ENCODE assay signal across 8 cellular contexts in genomic region chr12:44876554-44877275, GRCh38. TPM values are rescaled to one million over a fixed set of nuclear protein-coding genes. Genes with fewer than 3 reads are reported as not detected.
DNase-seq lines count a peak whose midpoint lies in the region; ATAC-seq, FAIRE-seq and TF ChIP-seq lines count a peak whose summit lies in the region.

No MANE protein-coding gene starts in this region.

- H3K9ac ChIP-seq in endothelial cell of umbilical vein (replicated peaks; ENCODE audit: extremely low read depth, insufficient read depth, low read length) (no peak overlapping the region), stomach smooth muscle (ENCODE audit: low read length in 2 of 2) (no peak overlapping the region)

- no peaks in the 10 kb centered on the region for H3K9me3 ChIP-seq in AG04450 (ENCODE audit: control insufficient read depth, insufficient read depth, low read length)
- no peaks in the 10 kb centered on the region for H3K9me3 ChIP-seq in endothelial cell of umbilical vein (replicated peaks; ENCODE audit: control insufficient read depth, insufficient read depth, low read length)
- no peaks in the 10 kb centered on the region for H3K9me3 ChIP-seq in stomach smooth muscle (ENCODE audit: control insufficient read depth in 2 of 2, low read length in 2 of 2)

- ATAC-seq in GM19397 (IDR thresholded peaks at IDR 0.05; ENCODE audit: unreplicated experiment), result peak; percentile 53
- ATAC-seq in HG03108 (IDR thresholded peaks at IDR 0.05; ENCODE audit: unreplicated experiment), result no peak

- no peaks in the 10 kb centered on the region for H3K9me1 ChIP-seq in endothelial cell of umbilical vein (replicated peaks; ENCODE audit: control insufficient read depth, extremely low read depth, insufficient read depth, low read length)

- FAIRE-seq in endothelial cell of umbilical vein (lab: Jason Lieb, UNC), result no peak

- H3K27me3 ChIP-seq in AG04450 (ENCODE audit: control insufficient read depth, insufficient read depth, low read length), result peaks cover 22% of the 10 kb centered on the region
- peaks cover 27 to 44% of the 10 kb centered on the region in 2 experiments for H3K27me3 ChIP-seq in endothelial cell of umbilical vein (ENCODE audit: control insufficient read depth in 2 of 2, insufficient read depth in 2 of 2, low read length in 2 of 2)
- H3K27me3 ChIP-seq in stomach smooth muscle (ENCODE audit: control insufficient read depth in 1 of 2, insufficient read depth in 2 of 2, low read length in 2 of 2), result peaks cover 6 to 10% of the 10 kb centered on the region in 2 donors

- H3K4me1 ChIP-seq in endothelial cell of umbilical vein (ENCODE audit: control insufficient read depth, extremely low read depth, insufficient read depth, low read length) (peaks cover 11% of the 10 kb centered on the region), stomach smooth muscle (ENCODE audit: control insufficient read depth, insufficient read depth, low read length) (peaks cover 7% of the 10 kb centered on the region)

- peak overlapping the region; percentile 88 for H2AFZ ChIP-seq in endothelial cell of umbilical vein (ENCODE audit: low read depth, low read length)

- no peak for TF ChIP-seq POLR2A in endothelial cell of umbilical vein (IDR thresholded peaks at IDR 0.05; ENCODE audit: low read depth, low read length)

- CTCF ChIA-PET in AG04450 (lab: Charles Lee) (interaction anchor here (1.2 to 1.6 kb wide), 2 partner anchors 54 to 72 kb away, joined by 3 to 9 read pairs; no protein-coding TSS in a partner anchor), endothelial cell of umbilical vein (lab: Charles Lee) (interaction anchor here (1.1 to 2.5 kb wide), 3 partner anchors 9 to 101 kb away, joined by 3 to 8 read pairs (median 5); no protein-coding TSS in a partner anchor)

- no peak for DNase-seq in AG04450 (ENCODE audit: low read depth, low spot score)
- peak; percentile 56 for DNase-seq in NCI-H187 treated with DMSO at 0.1 percent for 48 hours (lab: John Stamatoyannopoulos, UW)
- peak; percentile 55 for DNase-seq in activated CD8-positive, alpha-beta memory T cell treated with anti-CD3 and anti-CD28 coated beads, Interleukin-2, amount 50 U/mL, for 4 hours
- DNase-seq in endothelial cell of umbilical vein (ENCODE audit: low read depth, low spot score), result no peak
- DNase-seq in myocyte (ENCODE audit: low read depth), result peak; percentile 30

- H3K4me2 ChIP-seq in endothelial cell of umbilical vein (ENCODE audit: insufficient read depth, low read length), result peak overlapping the region; percentile 90

- no peaks in the 10 kb centered on the region for H3K79me2 ChIP-seq in endothelial cell of umbilical vein (ENCODE audit: control insufficient read depth, insufficient read depth, low read length)

- BruUV-seq in endothelial cell of umbilical vein (replicated peaks; lab: Mats Ljungman, UMichigan), result no TSS peak

- TF ChIP-seq CTCF in AG04450 (IDR thresholded peaks at IDR 0.05; ENCODE audit: low read depth, low read length) (0 out of 2 replicates have a peak, but pooled peaks have one; percentile 3), endothelial cell of umbilical vein (IDR thresholded peaks at IDR 0.05; ENCODE audit: extremely low read depth in 1 of 2, insufficient read depth in 1 of 2, low read depth in 1 of 2, low read length in 2 of 2) (no peak)

- intact Hi-C loops in endothelial cell of umbilical vein (cut with micrococcal nuclease), result loop anchor here (1.0 kb wide), 1 partner anchor 20 kb away; no protein-coding TSS in a partner anchor

- peak overlapping the region; percentile 53 for H3K4me3 ChIP-seq in AG04450 (ENCODE audit: low read depth, low read length)
- H3K4me3 ChIP-seq in endothelial cell of umbilical vein (replicated peaks in 1 of 3; ENCODE audit: insufficient read depth in 1 of 3, low read depth in 1 of 3, low read length in 3 of 3), result peak overlapping the region; percentile 10 to 52 (median 35)
- H3K4me3 ChIP-seq in stomach smooth muscle (ENCODE audit: low read length in 2 of 2), result peak overlapping the region; percentile 68 to 78

- no peak overlapping the region for H3K27ac ChIP-seq in AG04450 (ENCODE audit: low read depth, low read length)
- no peak overlapping the region for H3K27ac ChIP-seq in endothelial cell of umbilical vein (ENCODE audit: insufficient read depth, low read depth, low read length)
- H3K27ac ChIP-seq in stomach smooth muscle (ENCODE audit: low read length), result no peak overlapping the region

- dilution Hi-C loops in endothelial cell of umbilical vein (cut with MboI; ENCODE audit: extremely low pct_ligation_motif_present, low sequenced_read_pairs), result no loop called here

- no peaks in the 10 kb centered on the region for H4K20me1 ChIP-seq in endothelial cell of umbilical vein (replicated peaks; ENCODE audit: control insufficient read depth, extremely low read depth, insufficient read depth, low read length)

- POLR2A ChIA-PET in AG04450 (lab: Yijun Ruan, JAX) (no interaction called here), endothelial cell of umbilical vein (lab: Charles Lee) (no interaction called here)

- H3K36me3 ChIP-seq in endothelial cell of umbilical vein (ENCODE audit: control insufficient read depth in 2 of 2, extremely low read depth in 1 of 2, insufficient read depth in 2 of 2, low read length in 2 of 2), result no peaks in the 10 kb centered on the region
- H3K36me3 ChIP-seq in stomach smooth muscle (ENCODE audit: control insufficient read depth in 2 of 2, insufficient read depth in 2 of 2, low read length in 2 of 2), result no peaks in the 10 kb centered on the region

TF ChIP-seq in endothelial cell of umbilical vein, 7 proteins besides CTCF, POLR2A, EP300 and RAD21:
- TF ChIP-seq JUN (IDR thresholded peaks at IDR 0.05; ENCODE audit: borderline replicate concordance, insufficient read depth, insufficient read length, low read depth) (no peak), GATA2 (IDR thresholded peaks at IDR 0.05; ENCODE audit: insufficient read depth, insufficient read length, low read depth, low read length) (no peak), EZH2 (IDR thresholded peaks at IDR 0.05; ENCODE audit: borderline replicate concordance, low read depth, low read length, severe bottlenecking) (no peak), MYC (IDR thresholded peaks at IDR 0.05; ENCODE audit: low read depth, low read length) (no peak), FOS (IDR thresholded peaks at IDR 0.05; ENCODE audit: borderline replicate concordance, insufficient read depth, low read length) (no peak), POLR2AphosphoS5 (IDR thresholded peaks at IDR 0.05; ENCODE audit: insufficient read depth, low read depth, low read length) (no peak), MAX (IDR thresholded peaks at IDR 0.05; ENCODE audit: insufficient read depth, insufficient read length) (no peak)

RNA-seq across cellular contexts. Expression of gene NELL2, which starts 0.6 kb away (rescaled TPM):
- 0.41 and 0.43 TPM in 2 replicates for polyA plus RNA-seq in AG04450 (2011; rRNA removed)
- polyA minus RNA-seq in AG04450 (2011; rRNA and poly(A)+ RNA removed), result 1.1 TPM in 1 of 2 replicates, not detected in the other
- 0.49 and 0.62 TPM in 2 replicates for total RNA-seq in endothelial cell of umbilical vein
- 0.08 and 0.11 TPM in 2 replicates for polyA plus RNA-seq in endothelial cell of umbilical vein
- 0.12 and 0.18 TPM in 2 replicates for polyA plus RNA-seq in endothelial cell of umbilical vein (2011; cell fraction: cytosol; rRNA removed)
- 0.41 TPM in 1 of 2 replicates, not detected in the other for polyA plus RNA-seq in endothelial cell of umbilical vein (2011; cell fraction: nucleus; rRNA removed)
- polyA plus RNA-seq in endothelial cell of umbilical vein (2012), result not detected in 2 replicates
- not detected in 2 replicates for polyA minus RNA-seq in endothelial cell of umbilical vein
- not detected for polyA minus RNA-seq in endothelial cell of umbilical vein (2011; cell fraction: cytosol; rRNA and poly(A)+ RNA removed)
- polyA minus RNA-seq in endothelial cell of umbilical vein (2011; cell fraction: nucleus; rRNA and poly(A)+ RNA removed), result 0.29 TPM in 1 of 2 replicates, not detected in the other
- total RNA-seq in myocyte, result 0.05 TPM in 1 of 2 replicates, not detected in the other
- polyA plus RNA-seq in myocyte (2012), result not detected

Comparison
In these comparisons a context has a peak if more than half of its experiments do, and no peak if none do; other contexts are left out.
1. DNase-seq: peak in NCI-H187 treated with DMSO at 0.1 percent for 48 hours (single experiment), activated CD8-positive, alpha-beta memory T cell treated with anti-CD3 and anti-CD28 coated beads, Interleukin-2, amount 50 U/mL, for 4 hours (single experiment) and myocyte (single experiment); none in AG04450 (single experiment) and endothelial cell of umbilical vein (single experiment).
2. Peak in every context shown above with its lines, with median percentiles within 50 percentile points of each other: H3K4me3 ChIP-seq.